Comparison of ENCODE assay signal across 20 cellular contexts in genomic region chr7:133431134-133431711, GRCh38.
DNase-seq lines count a peak whose midpoint lies in the region; ATAC-seq, FAIRE-seq and TF ChIP-seq lines count a peak whose summit lies in the region.
"Had no signal": no experiment of that assay in that cellular context is flagged by ENCODE, and none has a peak within 500 bp of the region (broad histone marks: within the 10 kb centered on the region; RNA-seq: fewer than 3 reads in every experiment).

No MANE protein-coding gene starts in this region.

- DNase-seq in GM23338 (ENCODE audit: low spot score): no peak
- DNase-seq in NCI-H69 (lab: John Stamatoyannopoulos, UW): peak; percentile 53
- DNase-seq in epithelial cell of proximal tubule (ENCODE audit: low read depth): peak; percentile 1
- DNase-seq in left kidney (ENCODE audit: low read depth, low spot score): peak; percentile 14
- no peak for DNase-seq in dorsolateral prefrontal cortex
- DNase-seq in middle frontal gyrus (ENCODE audit: extremely low spot score, low spot score): no peak
- DNase-seq in GM12891 (ENCODE audit: insufficient read length, low spot score): no peak
- DNase-seq: BE2C; GM23248; Karpas-422; NCI-H1417 treated with DMSO at 0.1 percent for 48 hours; NCI-H187; NCI-H2107; NCI-H748 treated with DMSO at 0.1 percent for 48 hours; NK-92 treated with Interleukin-12 subunit alpha and Interleukin-12 subunit beta, amount 100 ng/mL, for 24 hours had no signal

- peaks cover 36% of the 10 kb centered on the region for H3K4me1 ChIP-seq in GM23338 (ENCODE audit: insufficient read depth)

- TF ChIP-seq CTCF in GM23338 (conservative IDR thresholded peaks at IDR 0.05; ENCODE audit: low read depth in 2 of 2): no peak
- TF ChIP-seq CTCF in epithelial cell of proximal tubule (conservative IDR thresholded peaks at IDR 0.05; ENCODE audit: low read depth, low read length): no peak
- no peak for TF ChIP-seq CTCF in dorsolateral prefrontal cortex (IDR thresholded peaks at IDR 0.05 in 54 of 56, conservative IDR thresholded peaks at IDR 0.05 in 2 of 56; ENCODE audit: low read depth in 1 of 56, partially characterized antibody in 56 of 56)

- peaks cover 2% of the 10 kb centered on the region for H3K27me3 Mint-ChIP-seq in GM23338 (ENCODE audit: insufficient read depth, low read depth, poor library complexity)

- H3K79me2 ChIP-seq in GM23338 (replicated peaks; ENCODE audit: insufficient read depth): no peaks in the 10 kb centered on the region; the same call in 1 of the 2 replicates

- H4K20me1 ChIP-seq in GM23338 (replicated peaks; ENCODE audit: insufficient read depth): 0 out of 2 replicates have a peak, but pooled peaks cover 2% of the 10 kb centered on the region

- H2AFZ ChIP-seq in GM23338: no peak overlapping the region
- H2AFZ ChIP-seq: GM23248 had no signal

- no peak for TF ChIP-seq POLR2A in GM12891 (IDR thresholded peaks at IDR 0.05; ENCODE audit: low read depth, low read length)

- peaks cover 43% of the 10 kb centered on the region for H3K4me1 Mint-ChIP-seq in GM23338

- H3K4me3 ChIP-seq in GM23338 (no peak overlapping the region), epithelial cell of proximal tubule (ENCODE audit: low read depth, low read length) (no peak overlapping the region), dorsolateral prefrontal cortex (no peak overlapping the region)
- H3K4me3 ChIP-seq: A549, GM23248, HAP-1, SJSA1 had no signal

- no peaks in the 10 kb centered on the region for H3F3A ChIP-seq in GM23338 (replicated peaks; ENCODE audit: low read depth)

- H3K27me3 ChIP-seq in GM23338 (ENCODE audit: insufficient read depth) (no peaks in the 10 kb centered on the region), dorsolateral prefrontal cortex (no peaks in the 10 kb centered on the region)
- H3K27me3 ChIP-seq: BE2C, SJSA1 had no signal

- intact Hi-C loops in dorsolateral prefrontal cortex (cut with DNase I): loop anchor here in 1 of 2 donors (5.0 to 10.0 kb wide), 3 partner anchors 584 to 1114 kb away; no protein-coding TSS in a partner anchor

- H3K9me2 ChIP-seq in GM23338 (ENCODE audit: insufficient read depth): no peaks in the 10 kb centered on the region

- H3K4me3 Mint-ChIP-seq in GM23338: no peak overlapping the region

- ATAC-seq in GM23338 (no peak), HG02678 (IDR thresholded peaks at IDR 0.05; ENCODE audit: unreplicated experiment) (no peak)
- ATAC-seq: A549, Panc1 had no signal

- H3K36me3 Mint-ChIP-seq in GM23338 (ENCODE audit: low read depth): peaks cover 14% of the 10 kb centered on the region; the same call in 2 of the 3 replicates

- H3K27ac Mint-ChIP-seq in GM23338: no peak overlapping the region; the same call in 1 of the 2 replicates

- H3K36me3 ChIP-seq in GM23338 (ENCODE audit: insufficient read depth): no peaks in the 10 kb centered on the region
- H3K36me3 ChIP-seq: BE2C, HAP-1, SJSA1 had no signal

- H3K27ac ChIP-seq in GM23338 (ENCODE audit: low read depth) (no peak overlapping the region), dorsolateral prefrontal cortex (no peak overlapping the region)
- H3K27ac ChIP-seq: A549, GM23248, SJSA1 had no signal

- H3K9me3 Mint-ChIP-seq in GM23338: peaks cover 8% of the 10 kb centered on the region; the same call in 2 of the 3 replicates

- H3K4me2 ChIP-seq in GM23338: peak overlapping the region; percentile 53
- H3K4me2 ChIP-seq: A549 had no signal

- no peak for FAIRE-seq in GM12891 (lab: Jason Lieb, UNC)
- FAIRE-seq: A549 had no signal

TF ChIP-seq in GM23338, 12 proteins besides CTCF, POLR2A, EP300 and RAD21 (continues in another document):
- TF ChIP-seq ZNF331 (CRISPR knock-in tag; IDR thresholded peaks at IDR 0.05; ENCODE audit: low read depth) (no peak), EZH2 (IDR thresholded peaks at IDR 0.05; ENCODE audit: low read depth, unreplicated experiment) (no peak), POLR2AphosphoS5 (IDR thresholded peaks at IDR 0.05; ENCODE audit: low read depth) (no peak), CREB1 (CRISPR knock-in tag; IDR thresholded peaks at IDR 0.05; ENCODE audit: low read depth) (no peak), STAT1 (IDR thresholded peaks at IDR 0.05; ENCODE audit: unreplicated experiment) (no peak), JUNB (IDR thresholded peaks at IDR 0.05; ENCODE audit: unreplicated experiment) (no peak), ETS1 (IDR thresholded peaks at IDR 0.05) (no peak), NANOG (IDR thresholded peaks at IDR 0.05; ENCODE audit: borderline replicate concordance) (no peak), ZNF114 (CRISPR knock-in tag; IDR thresholded peaks at IDR 0.05) (no peak), EZH2phosphoT487 (IDR thresholded peaks at IDR 0.05; ENCODE audit: unreplicated experiment) (no peak)

TF ChIP-seq in GM12891, 5 proteins besides CTCF, POLR2A, EP300 and RAD21:
- TF ChIP-seq TAF1 (IDR thresholded peaks at IDR 0.05; ENCODE audit: low read depth, low read length): no peak
- no peak for TF ChIP-seq SPI1 (IDR thresholded peaks at IDR 0.05; ENCODE audit: low read depth, low read length)
- no peak for TF ChIP-seq PAX5 (IDR thresholded peaks at IDR 0.05; ENCODE audit: insufficient read depth, low read length, severe bottlenecking)
- no peak for TF ChIP-seq POU2F2 (IDR thresholded peaks at IDR 0.05; ENCODE audit: low read depth, low read length)
- TF ChIP-seq POLR2AphosphoS5 (IDR thresholded peaks at IDR 0.05; ENCODE audit: low read depth, low read length): no peak

Comparison
In these comparisons a context has a peak if more than half of its experiments do, and no peak if none do; other contexts are left out.
1. DNase-seq: peak in NCI-H69 (single experiment), epithelial cell of proximal tubule (single experiment) and left kidney (single experiment); none in GM23338 (single experiment), dorsolateral prefrontal cortex (0 of 10), middle frontal gyrus (single experiment) and GM12891 (single experiment).